ENCODE assay signal across 24 cellular contexts in the genomic region with DNA sequence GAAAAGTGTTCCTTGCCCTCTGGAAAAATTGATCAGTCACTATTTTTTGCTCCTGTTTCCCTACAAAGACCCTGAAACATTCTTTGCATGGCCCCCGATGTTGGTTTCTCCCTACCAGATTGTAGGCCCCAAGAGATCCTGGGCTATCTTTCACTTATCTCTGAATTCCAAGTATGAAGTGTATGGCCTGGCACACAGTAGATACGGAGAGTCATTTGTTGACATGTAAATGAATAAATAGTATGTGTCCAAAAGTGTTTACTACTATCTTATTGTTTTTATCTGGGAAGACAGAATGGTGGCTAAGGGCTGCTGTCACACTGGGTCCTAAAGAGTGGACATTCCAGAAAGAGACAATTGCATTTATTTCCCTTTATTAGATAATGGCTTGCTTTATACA. TPM values are rescaled to one million over a fixed set of nuclear protein-coding genes. Genes with fewer than 3 reads are reported as not detected.
A peak's percentile ranks its signal among the peaks of the same experiment; 100 is the strongest.
DNase-seq lines count a peak whose midpoint lies in the region; ATAC-seq and TF ChIP-seq lines count a peak whose summit lies in the region.
"Had no signal": no experiment of that assay in that cellular context is flagged by ENCODE, and none has a peak within 500 bp of the region (broad histone marks: within the 10 kb centered on the region; RNA-seq: fewer than 3 reads in every experiment).

No MANE protein-coding gene starts in this region.

- TF ChIP-seq POLR2A in erythroblast (IDR thresholded peaks at IDR 0.05; ENCODE audit: low read length): no peak

- TF ChIP-seq CTCF in mesothelial cell of epicardium (IDR thresholded peaks at IDR 0.05; ENCODE audit: unreplicated experiment) (no peak), right atrium auricular region (IDR thresholded peaks at IDR 0.05) (no peak)

- H3K27me3 Mint-ChIP-seq in mesothelial cell of epicardium (ENCODE audit: low read depth): no peaks in the 10 kb centered on the region
- H3K27me3 Mint-ChIP-seq: CD4-positive, alpha-beta T cell had no signal

- H3K4me3 ChIP-seq in SJSA1: no peak overlapping the region
- H3K4me3 ChIP-seq in right atrium auricular region: no peak overlapping the region
- H3K4me3 ChIP-seq: BLaER1 had no signal

- no peaks in the 10 kb centered on the region for H3K9me3 Mint-ChIP-seq in mesothelial cell of epicardium
- H3K9me3 Mint-ChIP-seq: CD4-positive, alpha-beta T cell had no signal

- H3K9me3 ChIP-seq in SJSA1 (replicated peaks) (no peaks in the 10 kb centered on the region), right atrium auricular region (no peaks in the 10 kb centered on the region)
- H3K9me3 ChIP-seq: BLaER1, SK-N-SH had no signal

- H3K36me3 Mint-ChIP-seq in mesothelial cell of epicardium: peaks cover 5% of the 10 kb centered on the region

- peaks cover 12% of the 10 kb centered on the region for H3K36me3 ChIP-seq in SJSA1
- H3K36me3 ChIP-seq in right atrium auricular region: peaks cover 14% of the 10 kb centered on the region

- peak overlapping the region; percentile 81 for H3K27ac Mint-ChIP-seq in mesothelial cell of epicardium
- H3K27ac Mint-ChIP-seq: CD4-positive, alpha-beta T cell had no signal

- H3K27ac ChIP-seq in SJSA1 (peak overlapping the region; percentile 82), right atrium auricular region (no peak overlapping the region)
- H3K27ac ChIP-seq: BLaER1 had no signal

- DNase-seq in SJSA1 (ENCODE audit: low read depth in 1 of 2, low spot score in 2 of 2): no peak
- peak; percentile 8 to 43 for DNase-seq in erythroblast (lab: John Stamatoyannopoulos, UW)
- DNase-seq in mesothelial cell of epicardium (ENCODE audit: low spot score in 2 of 2, unreplicated experiment in 2 of 2): no peak
- DNase-seq in OCI-M2 (lab: John Stamatoyannopoulos, UW; ENCODE audit: unreplicated experiment): no peak
- no peak for DNase-seq in right atrium auricular region (ENCODE audit: low spot score)
- no peak for DNase-seq in GF-D8 (lab: John Stamatoyannopoulos, UW)
- DNase-seq: CD4-positive, alpha-beta T cell; DND-41; KBM-7; MM.1S; NCI-H1048; NCI-H1417 treated with DMSO at 0.1 percent for 48 hours; NCI-H187 treated with DMSO at 0.1 percent for 48 hours; NCI-H2107; NCI-H446 treated with DMSO at 0.1 percent for 48 hours; NCI-H526 treated with DMSO at 0.1 percent for 48 hours; OCI-M1; RPMI8226; SHP77 treated with DMSO at 0.1 percent for 48 hours; SK-N-SH had no signal

- H3K4me3 Mint-ChIP-seq in mesothelial cell of epicardium: no peak overlapping the region
- H3K4me3 Mint-ChIP-seq: CD4-positive, alpha-beta T cell had no signal

- peaks cover 54% of the 10 kb centered on the region for H3K4me1 ChIP-seq in SJSA1 (replicated peaks)
- H3K4me1 ChIP-seq in right atrium auricular region: no peaks in the 10 kb centered on the region
- H3K4me1 ChIP-seq: BLaER1 had no signal

- H3K27me3 ChIP-seq in SJSA1 (replicated peaks): no peaks in the 10 kb centered on the region
- no peaks in the 10 kb centered on the region for H3K27me3 ChIP-seq in right atrium auricular region
- H3K27me3 ChIP-seq: BLaER1 had no signal

- no peak for ATAC-seq in GM18907 (IDR thresholded peaks at IDR 0.05; ENCODE audit: unreplicated experiment)
- ATAC-seq: HCT116 had no signal

- peaks cover 40% of the 10 kb centered on the region for H3K4me1 Mint-ChIP-seq in mesothelial cell of epicardium

RNA-seq across cellular contexts. Expression of a gene that starts 7.4 kb away (rescaled TPM):
- 0.29 TPM in 1 of 2 replicates, not detected in the other for total RNA-seq in SJSA1 (2014; rRNA removed; shearing (Covaris generic))
- total RNA-seq in mesothelial cell of epicardium (0.95 to 1.5 TPM (median 1.1 TPM) in 3 replicates), right atrium auricular region (not detected)
- total RNA-seq: A673 had no signal

Comparison
In these comparisons a context has a peak if more than half of its experiments do, and no peak if none do; other contexts are left out.
1. DNase-seq: peak in erythroblast (2 of 2); none in SJSA1 (0 of 2), mesothelial cell of epicardium (0 of 2), OCI-M2 (single experiment), right atrium auricular region (single experiment) and GF-D8 (single experiment).